ENCODE assay signal across 16 cellular contexts in the genomic region with DNA sequence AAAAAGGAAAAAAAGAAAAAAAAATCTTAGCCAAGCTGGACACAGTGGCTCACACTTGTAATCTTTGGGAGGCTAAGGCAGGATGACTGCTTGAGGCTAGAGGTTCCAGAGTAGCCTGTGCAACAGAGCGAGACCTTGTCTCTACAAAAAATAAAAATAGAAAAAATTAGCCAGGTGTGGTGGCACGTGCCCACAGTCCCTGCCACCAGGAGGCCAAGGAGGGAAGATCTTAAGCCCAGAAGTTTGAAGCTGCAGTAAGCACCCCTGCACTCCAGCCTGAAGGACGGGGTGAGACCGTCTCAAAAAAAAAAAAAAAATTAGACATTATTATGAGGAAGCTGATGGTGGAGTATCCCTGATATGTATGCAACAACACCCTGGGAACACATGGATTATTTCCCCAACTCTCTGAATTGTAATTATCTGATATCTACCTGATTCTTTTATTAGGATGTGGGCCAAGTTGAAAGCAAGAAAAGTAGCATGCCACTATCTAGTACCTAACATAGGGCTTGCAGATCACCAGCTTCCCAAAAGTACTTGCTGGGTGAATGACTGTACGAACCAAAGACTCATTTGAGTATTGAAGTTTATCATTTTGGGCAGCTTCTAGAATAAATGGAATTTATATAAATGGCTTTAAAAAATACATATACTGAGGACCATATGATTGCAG.
DNase-seq lines count a peak whose midpoint lies in the region; FAIRE-seq and TF ChIP-seq lines count a peak whose summit lies in the region.
"Had no signal": no experiment of that assay in that cellular context is flagged by ENCODE, and none has a peak within 500 bp of the region (broad histone marks: within the 10 kb centered on the region; RNA-seq: fewer than 3 reads in every experiment).

No MANE protein-coding gene starts in this region.

- H3K4me3 ChIP-seq in OCI-LY1 (ENCODE audit: low read depth, low read length, poor library complexity, severe bottlenecking): peak overlapping the region; percentile 16
- H3K4me3 ChIP-seq: K562 had no signal

- no peaks in the 10 kb centered on the region for H3K9me2 ChIP-seq in OCI-LY1 (ENCODE audit: low read depth, low read length)

- H3K9me3 ChIP-seq in H9 (ENCODE audit: control insufficient read depth, low read depth, low read length) (no peaks in the 10 kb centered on the region), OCI-LY1 (ENCODE audit: low read length) (peaks cover 13% of the 10 kb centered on the region; the same call in 1 of the 2 replicates)
- H3K9me3 ChIP-seq: BE2C had no signal

- no peak overlapping the region for H3K56ac ChIP-seq in H9 (ENCODE audit: insufficient read length, low read depth, low read length)

- WGBS in H9 (ENCODE audit: extremely low coverage, insufficient read length, low lambda C conversion rate): no CpG with 5 or more reads among the region's 5 CpGs

- 0 out of 3 replicates have a peak, but pooled peaks have one; percentile 15 for TF ChIP-seq CTCF in H9 (conservative IDR thresholded peaks at IDR 0.05)
- TF ChIP-seq CTCF in OCI-LY1 (IDR thresholded peaks at IDR 0.05; ENCODE audit: low read length): no peak
- peak; percentile 19 for TF ChIP-seq CTCF in mesothelial cell of epicardium (IDR thresholded peaks at IDR 0.05; ENCODE audit: unreplicated experiment)

- H3K27ac ChIP-seq in H9 (ENCODE audit: insufficient read length, low read depth, low read length) (no peak overlapping the region), OCI-LY1 (ENCODE audit: low read depth, low read length, poor library complexity, severe bottlenecking) (peak overlapping the region; percentile 94)
- H3K27ac ChIP-seq: C4-2B, HL-60 had no signal

- H4K91ac ChIP-seq in H9 (ENCODE audit: insufficient read length, low read depth, low read length): no peak overlapping the region

- no peaks in the 10 kb centered on the region for H3K27me3 ChIP-seq in H9 (ENCODE audit: insufficient read depth, low read length)
- no peaks in the 10 kb centered on the region for H3K27me3 ChIP-seq in OCI-LY1 (ENCODE audit: insufficient read depth, low read length)
- H3K27me3 ChIP-seq: BE2C had no signal

- H3K4me1 Mint-ChIP-seq in H9 (peaks cover 27 to 33% of the 10 kb centered on the region in 2 experiments), mesothelial cell of epicardium (peaks cover 14% of the 10 kb centered on the region)
- H3K4me1 Mint-ChIP-seq: CD4-positive, alpha-beta memory T cell had no signal

- no peak for DNase-seq in H9
- no peak for DNase-seq in mesothelial cell of epicardium (ENCODE audit: low spot score in 2 of 2, unreplicated experiment in 2 of 2)
- DNase-seq in SK-N-DZ (ENCODE audit: low spot score): no peak
- no peak for DNase-seq in hippocampal formation (lab: John Stamatoyannopoulos, UW)
- no peak for DNase-seq in DMS153 (lab: John Stamatoyannopoulos, UW)
- no peak for DNase-seq in RCC 7860 (ENCODE audit: low spot score)
- DNase-seq: BE2C; CD4-positive, alpha-beta memory T cell; DMS79 treated with DMSO at 0.1 percent for 48 hours; GDM1 had no signal

- no peak overlapping the region for H3K27ac Mint-ChIP-seq in H9
- H3K27ac Mint-ChIP-seq in mesothelial cell of epicardium: no peak overlapping the region
- H3K27ac Mint-ChIP-seq: CD4-positive, alpha-beta memory T cell had no signal

- no peak overlapping the region for H3K4ac ChIP-seq in H9 (ENCODE audit: low read depth, low read length)

- H2AFZ ChIP-seq in H9 (ENCODE audit: low read length) (no peak overlapping the region), OCI-LY1 (ENCODE audit: low read length) (no peak overlapping the region)

- H4K20me1 ChIP-seq in H9 (ENCODE audit: control insufficient read depth, insufficient read depth, insufficient read length): no peaks in the 10 kb centered on the region
- no peaks in the 10 kb centered on the region for H4K20me1 ChIP-seq in OCI-LY1 (ENCODE audit: insufficient read depth, low read length)

- FAIRE-seq in RCC 7860 (lab: Jason Lieb, UNC): no peak
- FAIRE-seq: A204.1, GM19239, K562 had no signal

- no peaks in the 10 kb centered on the region for H3K23me2 ChIP-seq in H9 (ENCODE audit: insufficient read length, low read depth, low read length, poor library complexity, severe bottlenecking)

- H3T11ph ChIP-seq in H9 (ENCODE audit: low read length): no peak overlapping the region

- H3K9ac ChIP-seq in H9 (ENCODE audit: extremely low read depth, insufficient read length, low read length): no peak overlapping the region
- H3K9ac ChIP-seq in OCI-LY1 (ENCODE audit: low read length): peak overlapping the region; percentile 53

- no peak overlapping the region for H2BK15ac ChIP-seq in H9 (ENCODE audit: low read depth, low read length)

- H3K36me3 Mint-ChIP-seq in H9 (ENCODE audit: insufficient read depth in 1 of 3, low read depth in 3 of 3) (peaks cover 16 to 24% (median 21%) of the 10 kb centered on the region in 3 experiments; a peak in 6 of 7 replicates), mesothelial cell of epicardium (peaks cover 18% of the 10 kb centered on the region)
- H3K36me3 Mint-ChIP-seq: CD4-positive, alpha-beta memory T cell had no signal

- H3K36me3 ChIP-seq in OCI-LY1 (ENCODE audit: insufficient read depth, low read length): peaks cover 18% of the 10 kb centered on the region

- H3K23ac ChIP-seq in H9 (ENCODE audit: insufficient read length, low read depth, low read length): no peak overlapping the region

- no peak overlapping the region for H3K18ac ChIP-seq in H9 (ENCODE audit: insufficient read length, low read depth, low read length)

- peaks cover 22% of the 10 kb centered on the region; the same call in 1 of the 2 replicates for H3K79me2 ChIP-seq in H9 (ENCODE audit: insufficient read depth, low read length)
- H3K79me2 ChIP-seq in OCI-LY1 (ENCODE audit: insufficient read depth, low read length): peaks cover 13% of the 10 kb centered on the region

- H3K79me1 ChIP-seq in H9 (ENCODE audit: insufficient read depth, low read depth, low read length, poor library complexity, severe bottlenecking): peaks cover 4% of the 10 kb centered on the region

- peaks cover 0 to 12% of the 10 kb centered on the region in 2 experiments; a peak in 3 of 5 replicates for H3K9me3 Mint-ChIP-seq in H9
- H3K9me3 Mint-ChIP-seq in mesothelial cell of epicardium: peaks cover 14% of the 10 kb centered on the region

- no peak overlapping the region for H4K5ac ChIP-seq in H9 (ENCODE audit: insufficient read length, low read depth, low read length)

- H2BK12ac ChIP-seq in H9 (ENCODE audit: insufficient read length, low read depth, low read length): no peak overlapping the region

- no peak overlapping the region for H2BK20ac ChIP-seq in H9 (ENCODE audit: low read depth, low read length, poor library complexity, severe bottlenecking)

- no peak overlapping the region for H3K14ac ChIP-seq in H9 (ENCODE audit: insufficient read depth, low read length)

- H3K4me3 Mint-ChIP-seq in H9: no peak overlapping the region
- H3K4me3 Mint-ChIP-seq in mesothelial cell of epicardium: no peak overlapping the region

- no peak overlapping the region for H3K4me2 ChIP-seq in H9 (ENCODE audit: insufficient read depth, insufficient read length, low read length)
- H3K4me2 ChIP-seq in OCI-LY1 (ENCODE audit: low read length): peak overlapping the region; percentile 51

- H2AK5ac ChIP-seq in H9 (ENCODE audit: insufficient read length, low read length): no peak overlapping the region

- no peak overlapping the region for H2BK5ac ChIP-seq in H9 (ENCODE audit: insufficient read length, low read length)

- 0 out of 2 replicates have a peak, but pooled peaks cover 3% of the 10 kb centered on the region for H3F3A ChIP-seq in OCI-LY1 (ENCODE audit: insufficient read depth, low read length)

- no peaks in the 10 kb centered on the region for H3K27me3 Mint-ChIP-seq in H9 (ENCODE audit: low read depth)
- H3K27me3 Mint-ChIP-seq in mesothelial cell of epicardium (ENCODE audit: low read depth): no peaks in the 10 kb centered on the region

- H3K4me1 ChIP-seq in H9 (ENCODE audit: insufficient read depth, low read length) (peaks cover 8% of the 10 kb centered on the region), OCI-LY1 (ENCODE audit: insufficient read depth, low read length, severe bottlenecking) (peaks cover 82% of the 10 kb centered on the region)
- H3K4me1 ChIP-seq: BE2C had no signal

- H4K8ac ChIP-seq in H9 (replicated peaks; ENCODE audit: insufficient read length, low read depth, low read length): no peak overlapping the region

- no peak overlapping the region for H2BK120ac ChIP-seq in H9 (ENCODE audit: low read depth, low read length, poor library complexity, severe bottlenecking)
